Comparison of ENCODE assay signal across 27 cellular contexts in genomic region chr20:41702647-41703046, GRCh38.
"Had no signal": no experiment of that assay in that cellular context is flagged by ENCODE, and none has a peak within 500 bp of the region (broad histone marks: within the 10 kb centered on the region; RNA-seq: fewer than 3 reads in every experiment).

No MANE protein-coding gene starts in this region.

- H2AFZ ChIP-seq: parathyroid adenoma had no signal

- H3K36me3 ChIP-seq: neural progenitor cell, ovary, right lobe of liver, sigmoid colon, stomach, tibial artery, transverse colon, upper lobe of left lung, vagina had no signal

- H3K79me2 ChIP-seq: parathyroid adenoma had no signal

- H3K27ac ChIP-seq: neural progenitor cell, ovary, parathyroid adenoma, psoas muscle, right lobe of liver, sigmoid colon, stomach, tibial artery, transverse colon, upper lobe of left lung, vagina had no signal

- H3K9me3 ChIP-seq: ovary, psoas muscle, right lobe of liver, sigmoid colon, stomach, tibial artery, transverse colon, upper lobe of left lung, vagina had no signal

- H3K36me3 Mint-ChIP-seq: natural killer cell; neural progenitor cell; stimulated activated effector memory CD8-positive, alpha-beta T cell treated with anti-CD3 and anti-CD28 coated beads, Interleukin-12 subunit alpha, Interleukin-12 subunit beta, amount 100 ng/mL, for 72 hours; stimulated activated naive B cell treated with anti-CD40 and anti-IgM and Interleukin-4, amounts not matched to agents 10 μg/mL and 1 μg/mL and 100 μg/mL, for 72 hours had no signal

- H3K9ac ChIP-seq: neural progenitor cell, parathyroid adenoma had no signal

- FAIRE-seq: small intestine, urothelium cell line had no signal

- H3K27me3 Mint-ChIP-seq: progenitor cell of endocrine pancreas; stimulated activated naive CD8-positive, alpha-beta T cell treated with anti-CD3 and anti-CD28 coated beads, Interleukin-15, Interleukin-2, amounts not matched to agents 100 ng/mL and 50 ng/mL, for 24 hours had no signal

- DNase-seq: natural killer cell; occipital lobe; ovary; posterior cingulate gyrus; psoas muscle; right cardiac atrium; right lobe of liver; sigmoid colon; small intestine; stimulated activated CD4-positive, alpha-beta T cell treated with anti-CD3 and anti-CD28 coated beads, Interleukin-15, amount 100 ng/mL, for 24 hours; stimulated activated CD4-positive, alpha-beta T cell treated with anti-CD3 and anti-CD28 coated beads, Interleukin-2, amount 100 ng/mL, for 24 hours; stimulated activated CD4-positive, alpha-beta T cell treated with anti-CD3 and anti-CD28 coated beads, Interleukin-2, amount 100 ng/mL, for 48 hours; stimulated activated CD4-positive, alpha-beta T cell treated with anti-CD3 and anti-CD28 coated beads, Interleukin-4, amount 100 ng/mL, for 24 hours; stimulated activated naive B cell treated with anti-CD40 and anti-IgM and Interleukin-4, amounts not matched to agents 10 μg/mL and 1 μg/mL and 100 μg/mL, for 72 hours; stimulated activated naive CD4-positive, alpha-beta T cell treated with Interleukin-2 at 50 U/mL for 16 hours; stomach; tibial artery; transverse colon; upper lobe of left lung had no signal

- H3K9me3 Mint-ChIP-seq: natural killer cell; nephron; neural progenitor cell; stimulated activated effector memory CD8-positive, alpha-beta T cell treated with anti-CD3 and anti-CD28 coated beads, Interleukin-12 subunit alpha, Interleukin-12 subunit beta, amount 100 ng/mL, for 72 hours; stimulated activated naive B cell treated with anti-CD40 and anti-IgM and Interleukin-4, amounts not matched to agents 10 μg/mL and 1 μg/mL and 100 μg/mL, for 72 hours; stimulated activated naive CD8-positive, alpha-beta T cell treated with anti-CD3 and anti-CD28 coated beads, Interleukin-15, Interleukin-2, amounts not matched to agents 100 ng/mL and 50 ng/mL, for 24 hours had no signal

- H3K4me2 ChIP-seq: neural progenitor cell had no signal

- H3K4me1 ChIP-seq: parathyroid adenoma, psoas muscle, sigmoid colon, stomach, tibial artery, transverse colon, upper lobe of left lung, vagina had no signal

- H3K27ac Mint-ChIP-seq: natural killer cell; nephron; neural progenitor cell; progenitor cell of endocrine pancreas; stimulated activated effector memory CD8-positive, alpha-beta T cell treated with anti-CD3 and anti-CD28 coated beads, Interleukin-12 subunit alpha, Interleukin-12 subunit beta, amount 100 ng/mL, for 72 hours; stimulated activated naive B cell treated with anti-CD40 and anti-IgM and Interleukin-4, amounts not matched to agents 10 μg/mL and 1 μg/mL and 100 μg/mL, for 72 hours; stimulated activated naive CD8-positive, alpha-beta T cell treated with anti-CD3 and anti-CD28 coated beads, Interleukin-15, Interleukin-2, amounts not matched to agents 100 ng/mL and 50 ng/mL, for 24 hours had no signal

- ATAC-seq: natural killer cell; psoas muscle; right cardiac atrium; right lobe of liver; stimulated activated effector memory CD8-positive, alpha-beta T cell treated with anti-CD3 and anti-CD28 coated beads, Interleukin-12 subunit alpha, Interleukin-12 subunit beta, amount 100 ng/mL, for 72 hours; stimulated activated naive B cell treated with anti-CD40 and anti-IgM and Interleukin-4, amounts not matched to agents 10 μg/mL and 1 μg/mL and 100 μg/mL, for 72 hours had no signal

- H3K27me3 ChIP-seq: neural progenitor cell, ovary, right lobe of liver, sigmoid colon, stomach, tibial artery, transverse colon, upper lobe of left lung, vagina had no signal

- H3K4me3 ChIP-seq: neural progenitor cell, ovary, psoas muscle, right lobe of liver, sigmoid colon, stomach, tibial artery, transverse colon, upper lobe of left lung, vagina had no signal

- H3K4me3 Mint-ChIP-seq: natural killer cell; nephron; neural progenitor cell; stimulated activated effector memory CD8-positive, alpha-beta T cell treated with anti-CD3 and anti-CD28 coated beads, Interleukin-12 subunit alpha, Interleukin-12 subunit beta, amount 100 ng/mL, for 72 hours; stimulated activated naive B cell treated with anti-CD40 and anti-IgM and Interleukin-4, amounts not matched to agents 10 μg/mL and 1 μg/mL and 100 μg/mL, for 72 hours; stimulated activated naive CD8-positive, alpha-beta T cell treated with anti-CD3 and anti-CD28 coated beads, Interleukin-15, Interleukin-2, amounts not matched to agents 100 ng/mL and 50 ng/mL, for 24 hours had no signal
